In genomic region chr6:51495806-51496380, GRCh38 we compare ENCODE assay signal across 15 cellular contexts.
"Had no signal": no experiment of that assay in that cellular context is flagged by ENCODE, and none has a peak within 500 bp of the region (broad histone marks: within the 10 kb centered on the region; RNA-seq: fewer than 3 reads in every experiment).

No MANE protein-coding gene starts in this region.

- H3K4me1 ChIP-seq: upper lobe of right lung had no signal

- H3K36me3 Mint-ChIP-seq: activated naive CD4-positive, alpha-beta T cell treated with anti-CD3 and anti-CD28 coated beads, Interleukin-2, amount 50 U/mL, for 24 hours; stimulated activated effector memory CD8-positive, alpha-beta T cell treated with anti-CD3 and anti-CD28 coated beads, Interleukin-12 subunit alpha, Interleukin-12 subunit beta, amount 100 ng/mL, for 72 hours had no signal

- H3K27ac ChIP-seq: epithelial cell of prostate, hepatocyte, ovary, upper lobe of right lung, WERI-Rb-1 had no signal

- H3K27me3 ChIP-seq: dorsolateral prefrontal cortex, hepatocyte, ovary, testis, upper lobe of right lung had no signal

- H3K36me3 ChIP-seq: ovary, upper lobe of right lung, WERI-Rb-1 had no signal

- ATAC-seq: sciatic nerve; stimulated activated effector memory CD8-positive, alpha-beta T cell treated with anti-CD3 and anti-CD28 coated beads, Interleukin-12 subunit alpha, Interleukin-12 subunit beta, amount 100 ng/mL, for 72 hours had no signal

- H3K4me3 Mint-ChIP-seq: activated naive CD4-positive, alpha-beta T cell treated with anti-CD3 and anti-CD28 coated beads, Interleukin-2, amount 50 U/mL, for 24 hours; stimulated activated effector memory CD8-positive, alpha-beta T cell treated with anti-CD3 and anti-CD28 coated beads, Interleukin-12 subunit alpha, Interleukin-12 subunit beta, amount 100 ng/mL, for 72 hours had no signal

- H3K9me3 Mint-ChIP-seq: activated naive CD4-positive, alpha-beta T cell treated with anti-CD3 and anti-CD28 coated beads, Interleukin-2, amount 50 U/mL, for 24 hours had no signal

- FAIRE-seq: islet of Langerhans had no signal

- H3K27ac Mint-ChIP-seq: activated naive CD4-positive, alpha-beta T cell treated with anti-CD3 and anti-CD28 coated beads, Interleukin-2, amount 50 U/mL, for 24 hours; stimulated activated effector memory CD8-positive, alpha-beta T cell treated with anti-CD3 and anti-CD28 coated beads, Interleukin-12 subunit alpha, Interleukin-12 subunit beta, amount 100 ng/mL, for 72 hours had no signal

- H3K4me1 Mint-ChIP-seq: activated naive CD4-positive, alpha-beta T cell treated with anti-CD3 and anti-CD28 coated beads, Interleukin-2, amount 50 U/mL, for 24 hours; stimulated activated effector memory CD8-positive, alpha-beta T cell treated with anti-CD3 and anti-CD28 coated beads, Interleukin-12 subunit alpha, Interleukin-12 subunit beta, amount 100 ng/mL, for 72 hours had no signal

- DNase-seq: activated CD4-positive, alpha-beta T cell treated with anti-CD3 and anti-CD28 coated beads for 1 hour; activated gamma-delta T cell; dorsolateral prefrontal cortex; foreskin fibroblast; ovary; stimulated activated CD4-positive, alpha-beta T cell treated with anti-CD3 and anti-CD28 coated beads, Interleukin-4, amount 100 ng/mL, for 24 hours; testis; upper lobe of right lung; WERI-Rb-1 had no signal

- H3K27me3 Mint-ChIP-seq: activated naive CD4-positive, alpha-beta T cell treated with anti-CD3 and anti-CD28 coated beads, Interleukin-2, amount 50 U/mL, for 24 hours had no signal

- H3K4me3 ChIP-seq: hepatocyte, ovary, testis, upper lobe of right lung had no signal

- H3K9me3 ChIP-seq: ovary, testis, upper lobe of right lung had no signal
